ENCODE assay signal across 8 cellular contexts in genomic region chr3:52670621-52671521, GRCh38. TPM values are rescaled to one million over a fixed set of nuclear protein-coding genes. Genes with fewer than 3 reads are reported as not detected.
DNase-seq lines count a peak whose midpoint lies in the region; ATAC-seq lines count a peak whose summit lies in the region.

No MANE protein-coding gene starts in this region.

- H3K27ac Mint-ChIP-seq in activated CD4-positive, alpha-beta T cell treated with anti-CD3 and anti-CD28 coated beads for 36 hours, result peak overlapping the region; percentile 89
- H3K27ac Mint-ChIP-seq in naive thymus-derived CD8-positive, alpha-beta T cell, result peak overlapping the region in 7 of 10 donors; percentile 10 to 83 (median 62)

- H3K36me3 Mint-ChIP-seq in activated CD4-positive, alpha-beta T cell treated with anti-CD3 and anti-CD28 coated beads for 36 hours (ENCODE audit: low read depth), result peaks cover 44% of the 10 kb centered on the region
- peaks cover 0 to 78% (median 18%) of the 10 kb centered on the region in 3 donors for H3K36me3 Mint-ChIP-seq in naive thymus-derived CD8-positive, alpha-beta T cell

- POLR2A ChIA-PET in activated CD4-positive, alpha-beta T cell treated with anti-CD3 and anti-CD28 coated beads for 36 hours (lab: Charles Lee), result interaction anchor here (0.8 to 2.4 kb wide), 4 partner anchors 10 to 135 kb away, joined by 5 to 12 read pairs (median 11); partner anchors contain the start of genes GNL3 and PBRM1
- POLR2A ChIA-PET in naive thymus-derived CD8-positive, alpha-beta T cell (lab: Charles Lee), result interaction anchor here (1.1 kb wide), 1 partner anchor 20 kb away, joined by 3 read pairs; no protein-coding TSS in a partner anchor

- peaks cover 32% of the 10 kb centered on the region for H3K4me1 Mint-ChIP-seq in activated CD4-positive, alpha-beta T cell treated with anti-CD3 and anti-CD28 coated beads for 36 hours
- peaks cover 10 to 28% (median 19%) of the 10 kb centered on the region in 4 donors for H3K4me1 Mint-ChIP-seq in naive thymus-derived CD8-positive, alpha-beta T cell

- H3K9me3 Mint-ChIP-seq in activated CD4-positive, alpha-beta T cell treated with anti-CD3 and anti-CD28 coated beads for 36 hours (ENCODE audit: low read depth), result no peaks in the 10 kb centered on the region
- no peaks in the 10 kb centered on the region for H3K9me3 Mint-ChIP-seq in naive thymus-derived CD8-positive, alpha-beta T cell

- intact Hi-C loops in activated CD4-positive, alpha-beta T cell treated with anti-CD3 and anti-CD28 coated beads for 36 hours (cut with DNase I, micrococcal nuclease), result loop anchor here (1.0 kb wide), 3 partner anchors 10 to 34 kb away; partner anchors contain the start of gene GLT8D1 (in 1 of the 2)

- DNase-seq in activated CD4-positive, alpha-beta T cell treated with anti-CD3 and anti-CD28 coated beads for 36 hours, result peak; percentile 69
- DNase-seq in activated CD4-positive, alpha-beta T cell treated with anti-CD3 and anti-CD28 coated beads, Interleukin-2, amount 50 U/mL, for 1 hour, result no peak
- DNase-seq in SIG-M5 (lab: John Stamatoyannopoulos, UW) (peak; percentile 98), DMS153 (lab: John Stamatoyannopoulos, UW) (no peak), H7 (no peak)
- peak; percentile 10 for DNase-seq in central memory CD4-positive, alpha-beta T cell
- no peak for DNase-seq in naive thymus-derived CD8-positive, alpha-beta T cell

- H3K36me3 ChIP-seq in H7 (replicated peaks; ENCODE audit: control insufficient read depth, insufficient read depth, low read length), result peaks cover 4% of the 10 kb centered on the region

- no peak overlapping the region for H3K4me3 ChIP-seq in H7 (ENCODE audit: insufficient read depth, low read depth, low read length)

- no peaks in the 10 kb centered on the region for H3K27me3 Mint-ChIP-seq in activated CD4-positive, alpha-beta T cell treated with anti-CD3 and anti-CD28 coated beads for 36 hours
- no peaks in the 10 kb centered on the region for H3K27me3 Mint-ChIP-seq in naive thymus-derived CD8-positive, alpha-beta T cell

- peak overlapping the region; percentile 23 for H3K4me3 Mint-ChIP-seq in activated CD4-positive, alpha-beta T cell treated with anti-CD3 and anti-CD28 coated beads for 36 hours
- peak overlapping the region in 2 of 10 donors; percentile 5 to 15 for H3K4me3 Mint-ChIP-seq in naive thymus-derived CD8-positive, alpha-beta T cell

- no peaks in the 10 kb centered on the region for H3K27me3 ChIP-seq in H7 (ENCODE audit: control insufficient read depth, insufficient read depth, low read length)

- ATAC-seq in activated CD4-positive, alpha-beta T cell treated with anti-CD3 and anti-CD28 coated beads for 36 hours, result peak; percentile 85
- ATAC-seq in HG03025 (IDR thresholded peaks at IDR 0.05; ENCODE audit: low FRiP score, unreplicated experiment), result peak; percentile 72
- ATAC-seq in naive thymus-derived CD8-positive, alpha-beta T cell, result peak in 1 of 2 donors; percentile 20

- CTCF ChIA-PET in activated CD4-positive, alpha-beta T cell treated with anti-CD3 and anti-CD28 coated beads for 36 hours (lab: Charles Lee), result interaction anchor here (2.0 kb wide), 1 partner anchor 11 kb away, joined by 13 read pairs; no protein-coding TSS in a partner anchor

RNA-seq across cellular contexts. Expression of gene PBRM1, which starts 14.8 kb away (rescaled TPM):
- total RNA-seq in activated CD4-positive, alpha-beta T cell treated with anti-CD3 and anti-CD28 coated beads for 36 hours, result 10 to 100 TPM; 57.6 to 59.8 TPM
- total RNA-seq in naive thymus-derived CD8-positive, alpha-beta T cell, result 10 to 100 TPM; 66.0 to 72.9 TPM
- polyA plus RNA-seq in naive thymus-derived CD8-positive, alpha-beta T cell, result 10 to 100 TPM; 71.8 to 81.4 (median 80.5) TPM
- total RNA-seq in H7 (2014; rRNA removed; shearing (Covaris generic)), result 29.1 and 39.6 TPM in 2 replicates

RNA-seq across cellular contexts. Expression of gene GNL3, which starts 15.0 kb away (rescaled TPM):
- total RNA-seq in activated CD4-positive, alpha-beta T cell treated with anti-CD3 and anti-CD28 coated beads for 36 hours, result 100 to 1,000 TPM; 206 to 218 TPM
- total RNA-seq in naive thymus-derived CD8-positive, alpha-beta T cell, result 100 to 1,000 TPM; 107 to 109 TPM
- polyA plus RNA-seq in naive thymus-derived CD8-positive, alpha-beta T cell, result 10 to 100 TPM; 41.8 to 77.5 (median 73.2) TPM
- total RNA-seq in H7 (2014; rRNA removed; shearing (Covaris generic)), result 148 and 237 TPM in 2 replicates

RNA-seq across cellular contexts. Expression of gene GLT8D1, which starts 34.7 kb away (rescaled TPM):
- total RNA-seq in activated CD4-positive, alpha-beta T cell treated with anti-CD3 and anti-CD28 coated beads for 36 hours, result 10 to 100 TPM; 35.2 to 38.0 TPM
- total RNA-seq in naive thymus-derived CD8-positive, alpha-beta T cell, result 10 to 100 TPM; 39.2 to 41.0 TPM
- 10 to 100 TPM; 54.8 to 67.4 (median 58.3) TPM for polyA plus RNA-seq in naive thymus-derived CD8-positive, alpha-beta T cell
- 48.2 and 65.7 TPM in 2 replicates for total RNA-seq in H7 (2014; rRNA removed; shearing (Covaris generic))

RNA-seq across cellular contexts. Expression of gene SPCS1, which starts 35.0 kb away (rescaled TPM):
- total RNA-seq in activated CD4-positive, alpha-beta T cell treated with anti-CD3 and anti-CD28 coated beads for 36 hours, result 100 to 1,000 TPM; 111 to 120 TPM
- 10 to 100 TPM; 80.1 to 89.9 TPM for total RNA-seq in naive thymus-derived CD8-positive, alpha-beta T cell
- polyA plus RNA-seq in naive thymus-derived CD8-positive, alpha-beta T cell, result 100 to 1,000 TPM; 340 to 369 (median 348) TPM
- 84.5 and 85.3 TPM in 2 replicates for total RNA-seq in H7 (2014; rRNA removed; shearing (Covaris generic))

Comparison
In these comparisons a context has a peak if more than half of its experiments do, and no peak if none do; other contexts are left out.
1. DNase-seq: peak in activated CD4-positive, alpha-beta T cell treated with anti-CD3 and anti-CD28 coated beads for 36 hours (single experiment), SIG-M5 (single experiment) and central memory CD4-positive, alpha-beta T cell (single experiment); none in activated CD4-positive, alpha-beta T cell treated with anti-CD3 and anti-CD28 coated beads, Interleukin-2, amount 50 U/mL, for 1 hour (single experiment), naive thymus-derived CD8-positive, alpha-beta T cell (0 of 10), DMS153 (single experiment) and H7 (single experiment).